Comparison of ENCODE assay signal across 14 cellular contexts in genomic region chr22:19213001-19213400, GRCh38.
"Had no signal": no experiment of that assay in that cellular context is flagged by ENCODE, and none has a peak within 500 bp of the region (broad histone marks: within the 10 kb centered on the region; RNA-seq: fewer than 3 reads in every experiment).

No MANE protein-coding gene starts in this region.

- H3K9me3 ChIP-seq: colonic mucosa, esophagus squamous epithelium, gastroesophageal sphincter, heart left ventricle had no signal

- H3K27ac ChIP-seq: colonic mucosa, esophagus squamous epithelium, gastroesophageal sphincter, heart left ventricle had no signal

- H3K4me1 ChIP-seq: colonic mucosa, esophagus squamous epithelium, gastroesophageal sphincter had no signal

- H3K36me3 ChIP-seq: colonic mucosa had no signal

- ATAC-seq: gastroesophageal sphincter; heart left ventricle; left colon; naive thymus-derived CD4-positive, alpha-beta T cell; stimulated activated naive CD8-positive, alpha-beta T cell treated with anti-CD3 and anti-CD28 coated beads, Interleukin-15, Interleukin-2, amounts not matched to agents 100 U/mL and 50 U/mL, for 24 hours; T-helper 17 cell had no signal

- DNase-seq: activated CD4-positive, alpha-beta memory T cell treated with anti-CD3 and anti-CD28 coated beads for 36 hours; activated CD4-positive, alpha-beta T cell treated with anti-CD3 and anti-CD28 coated beads for 48 hours; activated naive CD4-positive, alpha-beta T cell treated with Interleukin-2 at 50 U/mL for 16 hours; activated naive CD8-positive, alpha-beta T cell treated with anti-CD3 and anti-CD28 coated beads for 36 hours; activated T-cell treated with anti-CD3 and anti-CD28 coated beads, Interleukin-2, amount 50 U/mL, for 48 hours; colonic mucosa; esophagus squamous epithelium; heart left ventricle; left colon; naive thymus-derived CD4-positive, alpha-beta T cell; stimulated activated CD4-positive, alpha-beta T cell treated with anti-CD3 and anti-CD28 coated beads, Interleukin-4, amount 100 ng/mL, for 4 hours; stimulated activated naive CD8-positive, alpha-beta T cell treated with anti-CD3 and anti-CD28 coated beads, Interleukin-15, Interleukin-2, amounts not matched to agents 100 U/mL and 50 U/mL, for 24 hours; T-helper 17 cell had no signal

- H3K27me3 ChIP-seq: colonic mucosa, esophagus squamous epithelium, gastroesophageal sphincter, heart left ventricle had no signal

- H3K4me3 ChIP-seq: colonic mucosa, esophagus squamous epithelium, gastroesophageal sphincter, heart left ventricle had no signal
